Comparison of ENCODE assay signal across 23 cellular contexts in the genomic region with DNA sequence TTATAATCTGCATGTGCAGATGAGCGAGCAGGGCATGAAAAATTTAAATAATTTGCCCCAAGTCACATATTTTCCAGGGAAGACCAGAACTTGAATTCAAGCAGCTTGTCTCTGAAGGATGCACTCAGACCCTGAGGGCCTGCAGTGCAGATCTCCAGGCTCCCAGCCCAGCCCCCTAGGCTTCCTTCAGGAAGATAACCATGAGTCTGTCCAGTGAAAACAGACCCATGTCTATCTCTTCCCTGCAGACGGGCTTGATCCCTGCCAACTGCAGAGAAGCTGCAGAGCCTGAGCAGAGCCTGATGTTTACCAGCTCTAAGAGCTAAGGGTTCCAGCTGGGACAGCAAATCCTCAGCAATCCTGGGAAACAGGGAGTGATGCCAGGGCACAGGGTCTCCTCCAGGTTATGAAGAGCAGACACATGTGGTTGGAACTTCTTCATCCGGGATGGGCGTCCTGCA. TPM values are rescaled to one million over a fixed set of nuclear protein-coding genes. Genes with fewer than 3 reads are reported as not detected.
DNase-seq lines count a peak whose midpoint lies in the region; FAIRE-seq and TF ChIP-seq lines count a peak whose summit lies in the region.
"Had no signal": no experiment of that assay in that cellular context is flagged by ENCODE, and none has a peak within 500 bp of the region (broad histone marks: within the 10 kb centered on the region; RNA-seq: fewer than 3 reads in every experiment).

No MANE protein-coding gene starts in this region.

- no peaks in the 10 kb centered on the region; the same call in 1 of the 2 replicates for H3K4me1 ChIP-seq in BE2C
- peaks cover 26% of the 10 kb centered on the region for H3K4me1 ChIP-seq in mesodermal cell (ENCODE audit: control insufficient read depth, insufficient read depth, low read length, poor library complexity, severe bottlenecking)

- H3K9me3 ChIP-seq in BE2C: no peaks in the 10 kb centered on the region
- H3K9me3 ChIP-seq in mesodermal cell (ENCODE audit: control insufficient read depth, low read length): no peaks in the 10 kb centered on the region
- H3K9me3 ChIP-seq: BLaER1 treated with 17β-estradiol and CSF1 and Interleukin-3, amounts not matched to agents 10 nM and 100 nM; Caco-2; Peyer's patch; SJSA1 had no signal

- DNase-seq in BE2C: peak; percentile 51
- DNase-seq in ELF-1 (ENCODE audit: low read depth, low spot score): peak; percentile 60
- DNase-seq in fibroblast of villous mesenchyme (ENCODE audit: low read depth): peak; percentile 23
- no peak for DNase-seq in GM19239 (ENCODE audit: insufficient read length, low spot score)
- DNase-seq in SK-N-DZ (ENCODE audit: low spot score): no peak
- no peak for DNase-seq in AML-193 (lab: John Stamatoyannopoulos, UW)
- DNase-seq: Caco-2; CD4-positive, alpha-beta memory T cell; DMS 273 treated with DMSO at 0.1 percent for 48 hours; DMS79 treated with DMSO at 0.1 percent for 48 hours; GOT3; KG1; NCI-H1105 treated with DMSO at 0.1 percent for 48 hours; NCI-H2081 treated with DMSO at 0.1 percent for 48 hours; NCI-H2171 treated with DMSO at 0.1 percent for 48 hours; NCI-H524 treated with DMSO at 0.1 percent for 48 hours; NCI-H82; Peyer's patch had no signal

- H3K36me3 ChIP-seq in BE2C (no peaks in the 10 kb centered on the region), mesodermal cell (ENCODE audit: control insufficient read depth, insufficient read depth, low read length) (no peaks in the 10 kb centered on the region)
- H3K36me3 ChIP-seq: BLaER1 treated with 17β-estradiol and CSF1 and Interleukin-3, amounts not matched to agents 10 nM and 100 nM; Peyer's patch had no signal

- H3K27ac ChIP-seq in mesodermal cell (ENCODE audit: low read depth, low read length, severe bottlenecking): peak overlapping the region; percentile 72
- H3K27ac ChIP-seq: BLaER1 treated with 17β-estradiol and CSF1 and Interleukin-3, amounts not matched to agents 10 nM and 100 nM; Peyer's patch; SJSA1 had no signal

- TF ChIP-seq CTCF in BE2C (IDR thresholded peaks at IDR 0.05; ENCODE audit: low read depth, low read length) (no peak), fibroblast of villous mesenchyme (IDR thresholded peaks at IDR 0.05; ENCODE audit: insufficient read depth, low read depth, low read length) (no peak)

- 88 to 91% methylated on average over 4 of the region's 4 CpGs for WGBS in mesodermal cell (ENCODE audit: insufficient coverage in 2 of 2), 2 experiments

- H3K4me3 ChIP-seq in BE2C (ENCODE audit: low read depth, low read length) (no peak overlapping the region), fibroblast of villous mesenchyme (ENCODE audit: low read depth, low read length) (no peak overlapping the region), mesodermal cell (ENCODE audit: extremely low read depth, insufficient read depth, low read length, poor library complexity, severe bottlenecking) (no peak overlapping the region)
- H3K4me3 ChIP-seq: BLaER1 treated with 17β-estradiol and CSF1 and Interleukin-3, amounts not matched to agents 10 nM and 100 nM; GM12878; Peyer's patch; SJSA1 had no signal

- no peak for FAIRE-seq in GM19239 (lab: Jason Lieb, UNC)
- FAIRE-seq: GM12878, HTR-8/SVneo had no signal

- no peaks in the 10 kb centered on the region for H3K27me3 ChIP-seq in BE2C
- H3K27me3 ChIP-seq: Peyer's patch, SJSA1 had no signal

RNA-seq across cellular contexts. Expression of gene NAV2, which starts 55.1 kb away (rescaled TPM):
- 1.6 TPM for polyA plus RNA-seq in BE2C (2012; ENCODE audit: insufficient read depth, insufficient read length, low read depth)
- 11.2 and 11.3 TPM in 2 replicates for total RNA-seq in fibroblast of villous mesenchyme
- polyA plus RNA-seq in mesodermal cell (2013, experiment 1 of 2): 32.9 TPM
- polyA plus RNA-seq in mesodermal cell (2013, experiment 2 of 2): 33.4 TPM
- 2.7 and 2.8 TPM in 2 replicates for polyA plus RNA-seq in SK-N-DZ (2014; cell fraction: cytosol; rRNA removed)
- 2.4 and 7.6 TPM in 2 replicates for polyA plus RNA-seq in SK-N-DZ (2014; cell fraction: nucleus; rRNA removed)

Comparison
In these comparisons a context has a peak if more than half of its experiments do, and no peak if none do; other contexts are left out.
1. DNase-seq: peak in BE2C (single experiment), ELF-1 (single experiment) and fibroblast of villous mesenchyme (single experiment); none in GM19239 (single experiment), SK-N-DZ (single experiment) and AML-193 (0 of 2).